8 cellular contexts compared by ENCODE assay signal in the genomic region with DNA sequence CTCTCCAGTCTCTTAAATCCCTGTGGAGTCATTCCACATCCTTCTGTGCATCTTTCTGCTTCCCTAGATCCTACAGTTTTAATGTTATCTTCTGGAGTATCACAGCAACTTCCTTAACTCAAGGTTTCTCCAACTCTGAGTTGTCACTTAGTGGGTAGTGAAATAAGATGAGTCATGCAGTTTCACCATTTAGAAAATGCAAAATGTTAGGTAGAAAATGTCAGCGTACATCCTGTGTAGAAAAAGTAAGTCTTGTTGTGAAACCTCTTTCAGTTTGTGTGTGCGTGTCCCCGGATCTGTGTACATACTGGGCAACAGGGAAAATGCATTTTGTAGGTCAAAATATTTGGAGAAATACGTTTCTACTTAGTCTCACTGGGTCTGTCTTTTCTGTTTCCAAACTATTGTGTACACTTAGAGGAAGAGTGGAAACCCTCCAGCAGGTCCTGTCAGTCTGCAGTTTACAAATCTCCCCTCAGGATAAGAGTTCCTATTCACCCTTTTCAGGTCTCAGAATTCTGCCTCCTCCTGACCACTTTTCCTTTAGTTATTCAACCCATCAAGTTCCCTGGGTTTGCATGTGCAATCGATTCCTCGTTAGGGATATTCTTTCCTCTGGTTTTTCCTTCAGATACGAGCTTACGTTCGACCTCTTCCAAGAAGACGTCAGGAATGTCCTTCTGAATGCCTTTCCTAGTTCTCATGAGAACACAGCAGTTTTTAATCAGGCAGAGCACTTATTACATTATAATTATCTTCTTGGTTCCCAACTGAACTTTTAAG.
DNase-seq lines count a peak whose midpoint lies in the region; ATAC-seq and TF ChIP-seq lines count a peak whose summit lies in the region.

No MANE protein-coding gene starts in this region.

- H3K27ac ChIP-seq in muscle layer of duodenum (ENCODE audit: low read length) = peak overlapping the region; percentile 96

- peak; percentile 85 for ATAC-seq in GM19463 (IDR thresholded peaks at IDR 0.05; ENCODE audit: unreplicated experiment)
- peak; percentile 89 for ATAC-seq in HG03460 (IDR thresholded peaks at IDR 0.05; ENCODE audit: unreplicated experiment)

- peak overlapping the region; percentile 18 for H3K4me3 ChIP-seq in epithelial cell of esophagus (ENCODE audit: low read length)
- H3K4me3 ChIP-seq in muscle layer of duodenum (ENCODE audit: low read depth in 1 of 2, low read length in 2 of 2) = peak overlapping the region; percentile 50 to 81

- H3K9me3 ChIP-seq in muscle layer of duodenum (ENCODE audit: control insufficient read depth in 1 of 2, low read length in 2 of 2) = no peaks in the 10 kb centered on the region

- peak; percentile 57 for DNase-seq in Daoy (ENCODE audit: low read depth)
- DNase-seq in SKM-1 (lab: John Stamatoyannopoulos, UW; ENCODE audit: unreplicated experiment) = peak; percentile 85
- peak; percentile 89 for DNase-seq in epithelial cell of esophagus (ENCODE audit: low read depth)
- no peak for DNase-seq in NCI-H1436 (lab: John Stamatoyannopoulos, UW)
- no peak for DNase-seq in stimulated activated CD4-positive, alpha-beta T cell treated with anti-CD3 and anti-CD28 coated beads, Interleukin-12 subunit alpha, Interleukin-12 subunit beta, amount 100 ng/mL, for 4 hours

- H3K27me3 ChIP-seq in muscle layer of duodenum (ENCODE audit: low read depth, low read length) = no peaks in the 10 kb centered on the region

- H3K4me1 ChIP-seq in muscle layer of duodenum (ENCODE audit: control insufficient read depth in 1 of 2, insufficient read depth in 2 of 2, low read length in 2 of 2) = peaks cover 3 to 11% of the 10 kb centered on the region in 2 donors

- peaks cover 0 to 22% of the 10 kb centered on the region in 2 donors for H3K36me3 ChIP-seq in muscle layer of duodenum (ENCODE audit: control insufficient read depth in 1 of 2, insufficient read depth in 2 of 2, low read length in 2 of 2)

- TF ChIP-seq CTCF in epithelial cell of esophagus (IDR thresholded peaks at IDR 0.05; ENCODE audit: insufficient read depth, low read depth, low read length, missing control alignments) = no peak

Comparison
In these comparisons a context has a peak if more than half of its experiments do, and no peak if none do; other contexts are left out.
1. DNase-seq: peak in Daoy (single experiment), SKM-1 (single experiment) and epithelial cell of esophagus (single experiment); none in NCI-H1436 (single experiment) and stimulated activated CD4-positive, alpha-beta T cell treated with anti-CD3 and anti-CD28 coated beads, Interleukin-12 subunit alpha, Interleukin-12 subunit beta, amount 100 ng/mL, for 4 hours (single experiment).